ENCODE assay signal across 11 cellular contexts in the genomic region with DNA sequence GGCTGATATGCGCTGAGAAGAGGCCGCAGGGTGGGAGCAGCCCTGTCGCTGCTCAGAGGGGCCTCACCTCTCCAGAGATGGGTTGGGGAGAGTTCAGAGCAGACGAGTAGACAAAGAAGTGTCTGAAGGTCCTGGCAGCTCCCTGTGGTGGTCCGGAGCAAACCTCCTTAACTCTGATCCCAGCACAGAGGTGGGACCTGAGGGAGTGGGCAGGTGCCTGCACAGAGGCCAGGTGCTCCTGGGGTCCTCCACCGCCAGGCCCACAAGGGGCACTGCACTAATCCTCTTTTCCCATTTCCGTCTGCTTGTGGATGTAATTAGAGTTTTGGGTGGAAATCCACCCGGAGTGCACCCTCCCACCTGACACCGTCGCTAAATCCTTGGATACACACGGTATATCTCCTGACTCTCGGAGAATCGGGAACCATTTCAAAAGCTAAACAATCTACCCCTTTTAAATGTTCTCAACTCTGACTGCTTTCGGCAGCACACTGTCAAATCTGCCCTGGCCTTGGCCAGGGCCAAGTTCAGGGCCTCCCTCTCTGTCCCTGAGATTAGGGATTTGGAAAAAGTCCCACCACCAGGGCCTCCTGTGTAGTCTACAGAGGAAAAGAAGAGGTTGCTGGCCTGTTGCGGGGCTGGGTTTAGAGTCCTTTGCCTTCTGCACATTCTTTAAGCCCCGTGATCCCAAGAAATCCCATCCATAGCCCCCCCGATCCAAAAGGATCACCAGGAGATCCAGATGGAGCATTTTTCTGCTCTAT. TPM values are rescaled to one million over a fixed set of nuclear protein-coding genes. Genes with fewer than 3 reads are reported as not detected.
DNase-seq lines count a peak whose midpoint lies in the region; ATAC-seq and TF ChIP-seq lines count a peak whose summit lies in the region.
"Had no signal": no experiment of that assay in that cellular context is flagged by ENCODE, and none has a peak within 500 bp of the region (broad histone marks: within the 10 kb centered on the region; RNA-seq: fewer than 3 reads in every experiment).

No MANE protein-coding gene starts in this region.

- WGBS in esophagus squamous epithelium, 2 donors = 59 to 60% methylated on average over 16 of the region's 17 CpGs
- WGBS in right lobe of liver (ENCODE audit: insufficient coverage, low coverage, low lambda C conversion rate, missing lambda C conversion rate) = 59% methylated on average over 7 of the region's 17 CpGs

- ATAC-seq in right lobe of liver (peak; percentile 43 to 68 (median 48)), HG03432 (IDR thresholded peaks at IDR 0.05; ENCODE audit: unreplicated experiment) (no peak)

- no peaks in the 10 kb centered on the region for H3K9me3 ChIP-seq in esophagus squamous epithelium
- no peaks in the 10 kb centered on the region for H3K9me3 ChIP-seq in right lobe of liver
- H3K9me3 ChIP-seq in PC-9 (ENCODE audit: insufficient read depth, low read depth) = no peaks in the 10 kb centered on the region

- H3K4me1 Mint-ChIP-seq in activated CD4-positive, alpha-beta memory T cell treated with anti-CD3 and anti-CD28 coated beads, Interleukin-2, amount 10 ng/mL, durations not matched to agents 7 days and 5 days = no peaks in the 10 kb centered on the region

- H3K79me2 ChIP-seq in PC-9 (ENCODE audit: low read depth) = no peaks in the 10 kb centered on the region

- H3K36me3 Mint-ChIP-seq in activated CD4-positive, alpha-beta memory T cell treated with anti-CD3 and anti-CD28 coated beads, Interleukin-2, amount 10 ng/mL, durations not matched to agents 7 days and 5 days (ENCODE audit: low read depth) = no peaks in the 10 kb centered on the region

- peaks cover 6% of the 10 kb centered on the region for H3K27me3 Mint-ChIP-seq in activated CD4-positive, alpha-beta memory T cell treated with anti-CD3 and anti-CD28 coated beads, Interleukin-2, amount 10 ng/mL, durations not matched to agents 7 days and 5 days

- intact Hi-C loops in esophagus squamous epithelium (cut with DNase I) (no loop called here), right lobe of liver (cut with DNase I) (no loop called here), PC-9 (cut with micrococcal nuclease; ENCODE audit: unreplicated experiment) (no loop called here)

- H3K4me3 ChIP-seq in esophagus squamous epithelium (peak overlapping the region in 2 of 4 donors; percentile 3 to 7), right lobe of liver (no peak overlapping the region), skin epidermis (peak overlapping the region in 1 of 7 experiments; percentile 5), PC-9 (no peak overlapping the region)

- H3K27ac Mint-ChIP-seq in activated CD4-positive, alpha-beta memory T cell treated with anti-CD3 and anti-CD28 coated beads, Interleukin-2, amount 10 ng/mL, durations not matched to agents 7 days and 5 days = no peak overlapping the region

- TF ChIP-seq POLR2A in esophagus squamous epithelium (IDR thresholded peaks at IDR 0.05) (no peak), right lobe of liver (IDR thresholded peaks at IDR 0.05) (no peak)

- no peak overlapping the region for H3K4me2 ChIP-seq in PC-9

- no peaks in the 10 kb centered on the region for H3K27me3 ChIP-seq in esophagus squamous epithelium
- no peaks in the 10 kb centered on the region for H3K27me3 ChIP-seq in right lobe of liver
- no peaks in the 10 kb centered on the region for H3K27me3 ChIP-seq in PC-9 (ENCODE audit: insufficient read depth, low read depth)

- peak overlapping the region; percentile 80; the same call in 1 of the 2 replicates for H3K27ac ChIP-seq in VCaP
- peak overlapping the region; percentile 77 to 91 (median 83) for H3K27ac ChIP-seq in esophagus squamous epithelium
- H3K27ac ChIP-seq in right lobe of liver = no peak overlapping the region
- peak overlapping the region in 19 of 21 experiments; percentile 41 to 93 (median 72) for H3K27ac ChIP-seq in skin epidermis
- no peak overlapping the region for H3K27ac ChIP-seq in PC-9

- H3K4me1 ChIP-seq in esophagus squamous epithelium = peaks cover 48 to 86% (median 59%) of the 10 kb centered on the region in 3 donors
- H3K4me1 ChIP-seq in right lobe of liver = no peaks in the 10 kb centered on the region
- peaks cover 17% of the 10 kb centered on the region for H3K4me1 ChIP-seq in PC-9 (replicated peaks; ENCODE audit: insufficient read depth)

- H2AFZ ChIP-seq in PC-9 = no peak overlapping the region

- no TSS peak for BruUV-seq in PC-9 (replicated peaks; lab: Mats Ljungman, UMichigan)

- H3F3A ChIP-seq in PC-9 (ENCODE audit: insufficient read depth, low read depth) = no peaks in the 10 kb centered on the region

- H3K4me3 Mint-ChIP-seq in activated CD4-positive, alpha-beta memory T cell treated with anti-CD3 and anti-CD28 coated beads, Interleukin-2, amount 10 ng/mL, durations not matched to agents 7 days and 5 days = no peak overlapping the region

- TF ChIP-seq CTCF in VCaP (conservative IDR thresholded peaks at IDR 0.05) (no peak), esophagus squamous epithelium (IDR thresholded peaks at IDR 0.05) (no peak), right lobe of liver (IDR thresholded peaks at IDR 0.05) (no peak), PC-9 (conservative IDR thresholded peaks at IDR 0.05) (no peak)

- H4K20me1 ChIP-seq in PC-9 (ENCODE audit: insufficient read depth) = no peaks in the 10 kb centered on the region

- CTCF ChIA-PET in activated CD4-positive, alpha-beta memory T cell treated with anti-CD3 and anti-CD28 coated beads, Interleukin-2, amount 10 ng/mL, durations not matched to agents 7 days and 5 days (lab: Charles Lee) = no interaction called here
- CTCF ChIA-PET in PC-9 (lab: Charles Lee) = no interaction called here

- no peaks in the 10 kb centered on the region for H3K9me3 Mint-ChIP-seq in activated CD4-positive, alpha-beta memory T cell treated with anti-CD3 and anti-CD28 coated beads, Interleukin-2, amount 10 ng/mL, durations not matched to agents 7 days and 5 days

- POLR2A ChIA-PET in activated CD4-positive, alpha-beta memory T cell treated with anti-CD3 and anti-CD28 coated beads, Interleukin-2, amount 10 ng/mL, durations not matched to agents 7 days and 5 days (lab: Charles Lee) = no interaction called here
- POLR2A ChIA-PET in PC-9 (lab: Charles Lee; ENCODE audit: unreplicated experiment) = no interaction called here

- no peak for DNase-seq in esophagus squamous epithelium (lab: John Stamatoyannopoulos, UW)
- DNase-seq in right lobe of liver = peak in 2 of 3 donors; percentile 21 to 22
- DNase-seq in activated CD4-positive, alpha-beta memory T cell treated with anti-CD3 and anti-CD28 coated beads, Interleukin-2, amount 10 ng/mL, durations not matched to agents 7 days and 5 days = no peak
- DNase-seq in PC-9 = no peak
- DNase-seq: DMS 273 treated with DMSO at 0.1 percent for 48 hours, MV-4-11, NCI-H1436, NCI-H2029 treated with DMSO at 0.1 percent for 48 hours had no signal

- no peaks in the 10 kb centered on the region for H3K9me2 ChIP-seq in PC-9 (ENCODE audit: insufficient read depth)

- H3K36me3 ChIP-seq in esophagus squamous epithelium = no peaks in the 10 kb centered on the region
- H3K36me3 ChIP-seq in right lobe of liver = no peaks in the 10 kb centered on the region
- no peaks in the 10 kb centered on the region for H3K36me3 ChIP-seq in PC-9 (ENCODE audit: low read depth)

RNA-seq across cellular contexts. Expression of gene CASZ1, which starts 22.4 kb away (rescaled TPM):
- total RNA-seq in esophagus squamous epithelium = 10 to 100 TPM; 13.1 to 33.7 (median 20.9) TPM
- total RNA-seq in right lobe of liver = 10 to 100 TPM in 1 of 6 experiments, 1 to 10 TPM in 5; 3.1 to 10.1 (median 5.3) TPM
- 1 to 10 TPM; 8.1 to 9.0 TPM for total RNA-seq in activated CD4-positive, alpha-beta memory T cell treated with anti-CD3 and anti-CD28 coated beads, Interleukin-2, amount 10 ng/mL, durations not matched to agents 7 days and 5 days
- total RNA-seq in PC-9 (2021) = 15.2 and 18.9 TPM in 2 replicates

Comparison
In these comparisons a context has a peak if more than half of its experiments do, and no peak if none do; other contexts are left out.
1. H3K27ac ChIP-seq: peak in VCaP (single experiment), esophagus squamous epithelium (4 of 4) and skin epidermis (19 of 21); none in right lobe of liver (0 of 3) and PC-9 (single experiment).
2. DNase-seq: peak in right lobe of liver (2 of 3); none in esophagus squamous epithelium (single experiment), activated CD4-positive, alpha-beta memory T cell treated with anti-CD3 and anti-CD28 coated beads, Interleukin-2, amount 10 ng/mL, durations not matched to agents 7 days and 5 days (single experiment) and PC-9 (0 of 2).